Comparison of ENCODE assay signal across 17 cellular contexts in the genomic region with DNA sequence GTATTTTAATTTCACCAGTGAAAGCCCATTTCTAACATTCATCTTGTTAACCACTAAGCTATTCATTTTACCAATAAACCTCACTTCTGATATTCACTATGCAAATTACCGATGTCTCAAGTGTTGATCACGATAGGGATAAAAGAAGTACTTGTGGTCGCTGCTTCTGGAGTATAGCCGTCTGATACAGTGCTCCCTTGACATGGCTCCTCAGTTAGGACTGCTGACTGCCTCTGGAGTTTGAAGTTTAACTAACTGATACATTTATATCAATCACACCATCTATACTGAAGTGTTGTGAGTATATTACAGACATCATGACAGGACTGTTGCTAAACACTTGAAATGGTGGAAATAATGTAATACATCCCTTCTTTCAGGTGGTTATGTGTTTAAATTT.
DNase-seq lines count a peak whose midpoint lies in the region; ATAC-seq, FAIRE-seq and TF ChIP-seq lines count a peak whose summit lies in the region.
"Had no signal": no experiment of that assay in that cellular context is flagged by ENCODE, and none has a peak within 500 bp of the region (broad histone marks: within the 10 kb centered on the region; RNA-seq: fewer than 3 reads in every experiment).

No MANE protein-coding gene starts in this region.

- POLR2A ChIA-PET in A549 (lab: Yijun Ruan, JAX), result no interaction called here
- POLR2A ChIA-PET in CD4-positive, alpha-beta T cell (lab: Charles Lee), result no interaction called here

- H3K36me3 Mint-ChIP-seq in CD4-positive, alpha-beta T cell (ENCODE audit: low read depth), result peaks cover 20% of the 10 kb centered on the region
- peaks cover 4% of the 10 kb centered on the region for H3K36me3 Mint-ChIP-seq in activated T-helper 1 cell treated with anti-CD3 and anti-CD28 coated beads, Interleukin-12 subunit alpha, Interleukin-12 subunit beta, Interleukin-2, Interleukin-4 antibody, amounts not matched to agents 30 ng/mL and 10 ng/mL and 1 ng/mL, durations not matched to agents 14 hours and 24 hours and 36 hours (ENCODE audit: low read depth)

- peak overlapping the region; percentile 18 for H3K4me3 Mint-ChIP-seq in CD4-positive, alpha-beta T cell
- H3K4me3 Mint-ChIP-seq in activated T-helper 1 cell treated with anti-CD3 and anti-CD28 coated beads, Interleukin-12 subunit alpha, Interleukin-12 subunit beta, Interleukin-2, Interleukin-4 antibody, amounts not matched to agents 30 ng/mL and 10 ng/mL and 1 ng/mL, durations not matched to agents 14 hours and 24 hours and 36 hours, result peak overlapping the region; percentile 19
- H3K4me3 Mint-ChIP-seq: HFFc6 had no signal

- peaks cover 37% of the 10 kb centered on the region for H3K4me1 ChIP-seq in A549
- no peaks in the 10 kb centered on the region for H3K4me1 ChIP-seq in ovary (ENCODE audit: insufficient read depth)
- H3K4me1 ChIP-seq: SJCRH30 had no signal

- H3K4me3 ChIP-seq in A549 (no peak overlapping the region), ovary (no peak overlapping the region)
- H3K4me3 ChIP-seq: PC-9, SJCRH30 had no signal

- CTCF ChIA-PET in A549 (lab: Yijun Ruan, JAX), result interaction anchor here (1.5 to 3.1 kb wide), 2 partner anchors 307 to 344 kb away, joined by 3 to 13 read pairs; no protein-coding TSS in a partner anchor
- CTCF ChIA-PET in CD4-positive, alpha-beta T cell (lab: Charles Lee), result no interaction called here

- TF ChIP-seq RAD21 in A549 (conservative IDR thresholded peaks at IDR 0.05 in 1 of 2, IDR thresholded peaks at IDR 0.05 in 1 of 2), result no peak

- ATAC-seq in A549, result no peak
- no peak for ATAC-seq in CD4-positive, alpha-beta T cell (ENCODE audit: poor library complexity)
- no peak for ATAC-seq in HG03460 (IDR thresholded peaks at IDR 0.05; ENCODE audit: unreplicated experiment)

- TF ChIP-seq EP300 in A549 (IDR thresholded peaks at IDR 0.05), result no peak
- TF ChIP-seq EP300 in ovary (IDR thresholded peaks at IDR 0.05), result no peak

- H3K4me2 ChIP-seq in A549, result peak overlapping the region; percentile 64; the same call in 2 of the 3 replicates
- H3K4me2 ChIP-seq: PC-9 had no signal

- H3K27me3 Mint-ChIP-seq in CD4-positive, alpha-beta T cell, result no peaks in the 10 kb centered on the region
- no peaks in the 10 kb centered on the region for H3K27me3 Mint-ChIP-seq in activated T-helper 1 cell treated with anti-CD3 and anti-CD28 coated beads, Interleukin-12 subunit alpha, Interleukin-12 subunit beta, Interleukin-2, Interleukin-4 antibody, amounts not matched to agents 30 ng/mL and 10 ng/mL and 1 ng/mL, durations not matched to agents 14 hours and 24 hours and 36 hours (ENCODE audit: insufficient read depth)
- H3K27me3 Mint-ChIP-seq: IgD-negative memory B cell had no signal

- H3K27ac Mint-ChIP-seq in CD4-positive, alpha-beta T cell, result no peak overlapping the region
- peak overlapping the region; percentile 44 for H3K27ac Mint-ChIP-seq in activated T-helper 1 cell treated with anti-CD3 and anti-CD28 coated beads, Interleukin-12 subunit alpha, Interleukin-12 subunit beta, Interleukin-2, Interleukin-4 antibody, amounts not matched to agents 30 ng/mL and 10 ng/mL and 1 ng/mL, durations not matched to agents 14 hours and 24 hours and 36 hours
- H3K27ac Mint-ChIP-seq: HFFc6, IgD-negative memory B cell had no signal

- TF ChIP-seq CTCF in A549 (IDR thresholded peaks at IDR 0.05), result no peak
- no peak for TF ChIP-seq CTCF in CD4-positive, alpha-beta T cell (IDR thresholded peaks at IDR 0.05)
- no peak for TF ChIP-seq CTCF in ovary (IDR thresholded peaks at IDR 0.05)

- H3K27ac ChIP-seq in A549 (no peak overlapping the region), KOPT-K1 (ENCODE audit: low read depth, low read length, poor library complexity, severe bottlenecking) (peak overlapping the region; percentile 97), ovary (no peak overlapping the region)
- no peak overlapping the region for H3K27ac ChIP-seq in CD4-positive, alpha-beta T cell (ENCODE audit: low read depth, low read length)
- H3K27ac ChIP-seq: PC-9, SJCRH30 had no signal

- H3K9me3 ChIP-seq in A549 (no peaks in the 10 kb centered on the region), KOPT-K1 (ENCODE audit: insufficient read depth, low read length, poor library complexity, severe bottlenecking) (peaks cover under 1% of the 10 kb centered on the region), ovary (no peaks in the 10 kb centered on the region)
- no peaks in the 10 kb centered on the region for H3K9me3 ChIP-seq in CD4-positive, alpha-beta T cell (ENCODE audit: control insufficient read depth, low read length)
- H3K9me3 ChIP-seq: SJCRH30 had no signal

- WGBS in A549 (ENCODE audit: missing lambda C conversion rate), result 86% methylated on average over 4 of the region's 4 CpGs
- WGBS in ovary, 3 donors, result 90 to 99% (median 94%) methylated on average over 4 of the region's 4 CpGs

- FAIRE-seq in A549 (lab: Jason Lieb, UNC), result no peak
- FAIRE-seq: G401.6 had no signal

- TF ChIP-seq POLR2A in A549 (IDR thresholded peaks at IDR 0.05; ENCODE audit: low read length) (no peak), ovary (IDR thresholded peaks at IDR 0.05) (no peak)

- peaks cover 36% of the 10 kb centered on the region for H3K4me1 Mint-ChIP-seq in CD4-positive, alpha-beta T cell (ENCODE audit: low read depth)
- H3K4me1 Mint-ChIP-seq in activated T-helper 1 cell treated with anti-CD3 and anti-CD28 coated beads, Interleukin-12 subunit alpha, Interleukin-12 subunit beta, Interleukin-2, Interleukin-4 antibody, amounts not matched to agents 30 ng/mL and 10 ng/mL and 1 ng/mL, durations not matched to agents 14 hours and 24 hours and 36 hours (ENCODE audit: low read depth), result peaks cover 31% of the 10 kb centered on the region

- intact Hi-C loops in CD4-positive, alpha-beta T cell (cut with DNase I, micrococcal nuclease), result no loop called here
- intact Hi-C loops in activated T-helper 1 cell treated with anti-CD3 and anti-CD28 coated beads, Interleukin-12 subunit alpha, Interleukin-12 subunit beta, Interleukin-2, Interleukin-4 antibody, amounts not matched to agents 30 ng/mL and 10 ng/mL and 1 ng/mL, durations not matched to agents 14 hours and 24 hours and 36 hours (cut with micrococcal nuclease), result no loop called here
- intact Hi-C loops in ovary (cut with DNase I), result no loop called here

- no peaks in the 10 kb centered on the region for H3K36me3 ChIP-seq in KOPT-K1 (ENCODE audit: insufficient read depth, low read length)
- no peaks in the 10 kb centered on the region for H3K36me3 ChIP-seq in ovary
- H3K36me3 ChIP-seq: SJCRH30 had no signal

- DNase-seq in A549 (ENCODE audit: low read depth in 1 of 2, low spot score in 1 of 2), result no peak
- no peak for DNase-seq in CD4-positive, alpha-beta T cell
- no peak for DNase-seq in activated T-helper 1 cell treated with anti-CD3 and anti-CD28 coated beads, Interleukin-12 subunit alpha, Interleukin-12 subunit beta, Interleukin-2, Interleukin-4 antibody, amounts not matched to agents 30 ng/mL and 10 ng/mL and 1 ng/mL, durations not matched to agents 14 hours and 24 hours and 36 hours (ENCODE audit: low spot score)
- DNase-seq in ovary, result no peak
- no peak for DNase-seq in iPS-NIHi11 (ENCODE audit: low spot score)
- DNase-seq: DMS79 treated with DMSO at 0.1 percent for 48 hours, HFFc6, NCI-H1417 treated with DMSO at 0.1 percent for 48 hours, NCI-H1930, NCI-H2171, NCI-H446 treated with DMSO at 0.1 percent for 48 hours, SJCRH30 had no signal

- no peaks in the 10 kb centered on the region for H3K27me3 ChIP-seq in CD4-positive, alpha-beta T cell (ENCODE audit: control insufficient read depth, insufficient read depth, low read length)
- no peaks in the 10 kb centered on the region for H3K27me3 ChIP-seq in ovary
- H3K27me3 ChIP-seq: SJCRH30 had no signal

- no peaks in the 10 kb centered on the region for H3K9me3 Mint-ChIP-seq in CD4-positive, alpha-beta T cell
- peaks cover 2% of the 10 kb centered on the region for H3K9me3 Mint-ChIP-seq in activated T-helper 1 cell treated with anti-CD3 and anti-CD28 coated beads, Interleukin-12 subunit alpha, Interleukin-12 subunit beta, Interleukin-2, Interleukin-4 antibody, amounts not matched to agents 30 ng/mL and 10 ng/mL and 1 ng/mL, durations not matched to agents 14 hours and 24 hours and 36 hours
- H3K9me3 Mint-ChIP-seq: IgD-negative memory B cell had no signal

TF ChIP-seq in A549, 52 proteins besides CTCF, POLR2A, EP300 and RAD21:
- TF ChIP-seq RNF2 (IDR thresholded peaks at IDR 0.05; ENCODE audit: borderline replicate concordance, low read depth), result no peak
- no peak for TF ChIP-seq ZSCAN20 (CRISPR knock-in tag; IDR thresholded peaks at IDR 0.05)
- no peak for TF ChIP-seq NR3C1 (IDR thresholded peaks at IDR 0.05)
- TF ChIP-seq CHD4 (IDR thresholded peaks at IDR 0.05; ENCODE audit: borderline replicate concordance), result no peak
- TF ChIP-seq, protein P1, sequence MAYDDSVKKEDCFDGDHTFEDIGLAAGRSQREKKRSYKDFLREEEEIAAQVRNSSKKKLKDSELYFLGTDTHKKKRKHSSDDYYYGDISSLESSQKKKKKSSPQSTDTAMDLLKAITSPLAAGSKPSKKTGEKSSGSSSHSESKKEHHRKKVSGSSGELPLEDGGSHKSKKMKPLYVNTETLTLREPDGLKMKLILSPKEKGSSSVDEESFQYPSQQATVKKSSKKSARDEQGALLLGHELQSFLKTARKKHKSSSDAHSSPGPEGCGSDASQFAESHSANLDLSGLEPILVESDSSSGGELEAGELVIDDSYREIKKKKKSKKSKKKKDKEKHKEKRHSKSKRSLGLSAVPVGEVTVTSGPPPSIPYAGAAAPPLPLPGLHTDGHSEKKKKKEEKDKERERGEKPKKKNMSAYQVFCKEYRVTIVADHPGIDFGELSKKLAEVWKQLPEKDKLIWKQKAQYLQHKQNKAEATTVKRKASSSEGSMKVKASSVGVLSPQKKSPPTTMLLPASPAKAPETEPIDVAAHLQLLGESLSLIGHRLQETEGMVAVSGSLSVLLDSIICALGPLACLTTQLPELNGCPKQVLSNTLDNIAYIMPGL (CRISPR knock-in tag; IDR thresholded peaks at IDR 0.05; ENCODE audit: borderline replicate concordance), result no peak
